Comparison of ENCODE assay signal across 8 cellular contexts in the genomic region with DNA sequence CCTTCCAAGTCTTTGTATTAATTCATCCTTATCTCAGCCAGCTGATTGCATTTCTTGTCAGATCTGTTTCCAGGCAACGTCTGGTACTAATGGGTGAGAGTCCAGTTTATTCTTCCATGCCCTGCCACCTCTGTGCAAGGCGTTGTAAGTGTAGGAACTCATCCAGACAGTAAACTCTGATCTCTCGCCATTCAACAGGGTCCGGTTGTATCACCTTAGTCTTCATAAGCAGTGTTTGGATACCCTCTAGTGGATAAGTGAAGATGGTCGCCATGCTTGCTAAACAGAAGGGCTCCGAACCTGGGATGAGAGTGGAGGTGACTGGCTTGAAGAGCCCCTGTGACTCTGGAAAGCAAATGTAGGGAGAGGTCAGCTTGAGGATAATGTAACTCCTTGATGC. TPM values are rescaled to one million over a fixed set of nuclear protein-coding genes. Genes with fewer than 3 reads are reported as not detected.
DNase-seq lines count a peak whose midpoint lies in the region; ATAC-seq and TF ChIP-seq lines count a peak whose summit lies in the region.

No MANE protein-coding gene starts in this region.

- ATAC-seq in omental fat pad (ENCODE audit: low FRiP score) = no peak

- peaks cover 25% of the 10 kb centered on the region for H3K4me1 Mint-ChIP-seq in activated CD4-positive, alpha-beta T cell treated with anti-CD3 and anti-CD28 coated beads, Interleukin-2, amount 10 ng/mL, durations not matched to agents 7 days and 5 days
- no peaks in the 10 kb centered on the region for H3K4me1 Mint-ChIP-seq in glutamatergic neuron (ENCODE audit: low read depth, unreplicated experiment)

- H3K36me3 Mint-ChIP-seq in activated CD4-positive, alpha-beta T cell treated with anti-CD3 and anti-CD28 coated beads, Interleukin-2, amount 10 ng/mL, durations not matched to agents 7 days and 5 days (ENCODE audit: low read depth) = no peaks in the 10 kb centered on the region
- H3K36me3 Mint-ChIP-seq in glutamatergic neuron (ENCODE audit: unreplicated experiment) = no peaks in the 10 kb centered on the region

- no peaks in the 10 kb centered on the region for H3K9me3 Mint-ChIP-seq in activated CD4-positive, alpha-beta T cell treated with anti-CD3 and anti-CD28 coated beads, Interleukin-2, amount 10 ng/mL, durations not matched to agents 7 days and 5 days
- H3K9me3 Mint-ChIP-seq in glutamatergic neuron (ENCODE audit: unreplicated experiment) = no peaks in the 10 kb centered on the region

- CTCF ChIA-PET in GM10248 (lab: Yijun Ruan, JAX) = interaction anchor here (0.7 to 1.2 kb wide), 2 partner anchors 15 to 51 kb away, joined by 3 to 5 read pairs; no protein-coding TSS in a partner anchor
- CTCF ChIA-PET in activated CD4-positive, alpha-beta T cell treated with anti-CD3 and anti-CD28 coated beads, Interleukin-2, amount 10 ng/mL, durations not matched to agents 7 days and 5 days (lab: Charles Lee) = no interaction called here

- DNase-seq in AG09319 (ENCODE audit: extremely low read depth, low read depth) (no peak), GM10248 (ENCODE audit: extremely low spot score) (peak; percentile 54), NCI-H2029 (lab: John Stamatoyannopoulos, UW) (peak; percentile 66), glutamatergic neuron (no peak), putamen (ENCODE audit: low spot score) (peak; percentile 21), omental fat pad (ENCODE audit: low spot score) (no peak), LoVo (ENCODE audit: low spot score) (no peak)
- DNase-seq in activated CD4-positive, alpha-beta T cell treated with anti-CD3 and anti-CD28 coated beads, Interleukin-2, amount 10 ng/mL, durations not matched to agents 7 days and 5 days = peak; percentile 54

- H3K4me3 Mint-ChIP-seq in activated CD4-positive, alpha-beta T cell treated with anti-CD3 and anti-CD28 coated beads, Interleukin-2, amount 10 ng/mL, durations not matched to agents 7 days and 5 days = no peak overlapping the region
- no peak overlapping the region for H3K4me3 Mint-ChIP-seq in glutamatergic neuron (ENCODE audit: unreplicated experiment)

- peak; percentile 20 for TF ChIP-seq CTCF in AG09319 (IDR thresholded peaks at IDR 0.05; ENCODE audit: low read depth, low read length)
- peak; percentile 61 for TF ChIP-seq CTCF in GM10248 (IDR thresholded peaks at IDR 0.05; ENCODE audit: control extremely low read depth, extremely low read depth, low read depth, missing control alignments)
- TF ChIP-seq CTCF in glutamatergic neuron (IDR thresholded peaks at IDR 0.05; ENCODE audit: partially characterized antibody, unreplicated experiment) = peak; percentile 65
- no peak for TF ChIP-seq CTCF in omental fat pad (IDR thresholded peaks at IDR 0.05)

- no peak overlapping the region for H3K27ac Mint-ChIP-seq in activated CD4-positive, alpha-beta T cell treated with anti-CD3 and anti-CD28 coated beads, Interleukin-2, amount 10 ng/mL, durations not matched to agents 7 days and 5 days
- H3K27ac Mint-ChIP-seq in glutamatergic neuron (ENCODE audit: unreplicated experiment) = no peak overlapping the region

- POLR2A ChIA-PET in GM10248 (lab: Yijun Ruan, JAX) = no interaction called here
- POLR2A ChIA-PET in activated CD4-positive, alpha-beta T cell treated with anti-CD3 and anti-CD28 coated beads, Interleukin-2, amount 10 ng/mL, durations not matched to agents 7 days and 5 days (lab: Charles Lee) = no interaction called here

- H3K27me3 Mint-ChIP-seq in activated CD4-positive, alpha-beta T cell treated with anti-CD3 and anti-CD28 coated beads, Interleukin-2, amount 10 ng/mL, durations not matched to agents 7 days and 5 days = no peaks in the 10 kb centered on the region
- peaks cover 3% of the 10 kb centered on the region for H3K27me3 Mint-ChIP-seq in glutamatergic neuron (ENCODE audit: unreplicated experiment)

RNA-seq across cellular contexts. Expression of a gene that starts 51.6 kb away (rescaled TPM):
- total RNA-seq in activated CD4-positive, alpha-beta T cell treated with anti-CD3 and anti-CD28 coated beads, Interleukin-2, amount 10 ng/mL, durations not matched to agents 7 days and 5 days = 10 to 100 TPM; 45.9 to 62.6 TPM
- 95.5 TPM for total RNA-seq in glutamatergic neuron (ENCODE audit: unreplicated experiment)
- total RNA-seq in omental fat pad = 10 to 100 TPM; 18.0 to 34.7 (median 31.3) TPM

Comparison
In these comparisons a context has a peak if more than half of its experiments do, and no peak if none do; other contexts are left out.
1. DNase-seq: peak in GM10248 (single experiment), NCI-H2029 (single experiment), activated CD4-positive, alpha-beta T cell treated with anti-CD3 and anti-CD28 coated beads, Interleukin-2, amount 10 ng/mL, durations not matched to agents 7 days and 5 days (single experiment) and putamen (single experiment); none in AG09319 (single experiment), glutamatergic neuron (single experiment), omental fat pad (single experiment) and LoVo (single experiment).
2. CTCF ChIP-seq: peak in AG09319 (single experiment), GM10248 (single experiment) and glutamatergic neuron (single experiment); none in omental fat pad (0 of 3).